ENCODE assay signal across 8 cellular contexts in genomic region chr1:6603851-6604558, GRCh38. TPM values are rescaled to one million over a fixed set of nuclear protein-coding genes. Genes with fewer than 3 reads are reported as not detected.
DNase-seq lines count a peak whose midpoint lies in the region; ATAC-seq, FAIRE-seq and TF ChIP-seq lines count a peak whose summit lies in the region.

No MANE protein-coding gene starts in this region.

- TF ChIP-seq CTCF in GM12875 (IDR thresholded peaks at IDR 0.05; ENCODE audit: borderline replicate concordance, insufficient read depth, low read depth, low read length): no peak
- no peak for TF ChIP-seq CTCF in epithelial cell of proximal tubule (conservative IDR thresholded peaks at IDR 0.05; ENCODE audit: low read depth, low read length)
- TF ChIP-seq CTCF in upper lobe of right lung (IDR thresholded peaks at IDR 0.05): no peak

- H3K27ac ChIP-seq in upper lobe of right lung: peak overlapping the region; percentile 99

- H3K4me3 ChIP-seq in GM12875 (ENCODE audit: low read depth, low read length) (peak overlapping the region; percentile 93), epithelial cell of proximal tubule (ENCODE audit: low read depth, low read length) (peak overlapping the region; percentile 76), upper lobe of right lung (peak overlapping the region; percentile 81)

- H3K36me3 ChIP-seq in upper lobe of right lung: no peaks in the 10 kb centered on the region

- no peaks in the 10 kb centered on the region for H3K9me3 Mint-ChIP-seq in T-helper 2 cell treated with Interferon-gamma antibody and Interleukin-4, amounts not matched to agents 5 μg/mL and 100 μg/mL, for 36 hours

- no peak for TF ChIP-seq POLR2A in GM12891 (IDR thresholded peaks at IDR 0.05; ENCODE audit: low read depth, low read length)

- peak overlapping the region; percentile 94 for H3K27ac Mint-ChIP-seq in T-helper 2 cell treated with Interferon-gamma antibody and Interleukin-4, amounts not matched to agents 5 μg/mL and 100 μg/mL, for 36 hours

- H3K36me3 Mint-ChIP-seq in T-helper 2 cell treated with Interferon-gamma antibody and Interleukin-4, amounts not matched to agents 5 μg/mL and 100 μg/mL, for 36 hours (ENCODE audit: low read depth): peaks cover 10% of the 10 kb centered on the region

- no peaks in the 10 kb centered on the region for H3K27me3 ChIP-seq in upper lobe of right lung

- peak overlapping the region; percentile 72 for H3K4me3 Mint-ChIP-seq in T-helper 2 cell treated with Interferon-gamma antibody and Interleukin-4, amounts not matched to agents 5 μg/mL and 100 μg/mL, for 36 hours

- intact Hi-C loops in upper lobe of right lung (cut with DNase I): no loop called here

- no peak for DNase-seq in T-helper 2 cell treated with Interferon-gamma antibody and Interleukin-4, amounts not matched to agents 5 μg/mL and 100 μg/mL, for 36 hours (ENCODE audit: low spot score)
- no peak for DNase-seq in epithelial cell of proximal tubule (ENCODE audit: low read depth)
- DNase-seq in mucosa of gallbladder (ENCODE audit: low spot score): peak; percentile 78
- peak; percentile 81 for DNase-seq in upper lobe of right lung
- no peak for DNase-seq in GM12891 (ENCODE audit: insufficient read length, low spot score)
- no peak for DNase-seq in effector CD4-positive, alpha-beta T cell
- no peak for DNase-seq in NCI-H226

- ATAC-seq in upper lobe of right lung: peak; percentile 3

- no peaks in the 10 kb centered on the region for H3K9me3 ChIP-seq in upper lobe of right lung

- no peak for FAIRE-seq in GM12891 (lab: Jason Lieb, UNC)

- H3K27me3 Mint-ChIP-seq in T-helper 2 cell treated with Interferon-gamma antibody and Interleukin-4, amounts not matched to agents 5 μg/mL and 100 μg/mL, for 36 hours (ENCODE audit: low read depth): peaks cover 6% of the 10 kb centered on the region

- peaks cover 32% of the 10 kb centered on the region for H3K4me1 ChIP-seq in upper lobe of right lung

- peaks cover 21% of the 10 kb centered on the region for H3K4me1 Mint-ChIP-seq in T-helper 2 cell treated with Interferon-gamma antibody and Interleukin-4, amounts not matched to agents 5 μg/mL and 100 μg/mL, for 36 hours (ENCODE audit: low read depth)

TF ChIP-seq in GM12891, 5 proteins besides CTCF, POLR2A, EP300 and RAD21:
- TF ChIP-seq POU2F2 (IDR thresholded peaks at IDR 0.05; ENCODE audit: low read depth, low read length): no peak
- no peak for TF ChIP-seq POLR2AphosphoS5 (IDR thresholded peaks at IDR 0.05; ENCODE audit: low read depth, low read length)
- TF ChIP-seq PAX5 (IDR thresholded peaks at IDR 0.05; ENCODE audit: insufficient read depth, low read length, severe bottlenecking): no peak
- TF ChIP-seq TAF1 (IDR thresholded peaks at IDR 0.05; ENCODE audit: low read depth, low read length): no peak
- no peak for TF ChIP-seq SPI1 (IDR thresholded peaks at IDR 0.05; ENCODE audit: low read depth, low read length)

RNA-seq across cellular contexts. Expression of gene KLHL21, which starts 1.3 kb away (rescaled TPM):
- total RNA-seq in epithelial cell of proximal tubule (28.1 and 40.1 TPM in 2 replicates), mucosa of gallbladder (42.4 TPM), upper lobe of right lung (21.8 TPM)
- polyA plus RNA-seq in GM12891 (2012; ENCODE audit: low read depth, missing spikeins): 6.0 TPM

RNA-seq across cellular contexts. Expression of gene PHF13, which starts 9.5 kb away (rescaled TPM):
- total RNA-seq in epithelial cell of proximal tubule (5.5 and 7.2 TPM in 2 replicates), mucosa of gallbladder (15.1 TPM), upper lobe of right lung (10.8 TPM)
- polyA plus RNA-seq in GM12891 (2012; ENCODE audit: low read depth, missing spikeins): 11.0 TPM

RNA-seq across cellular contexts. Expression of gene THAP3, which starts 20.7 kb away (rescaled TPM):
- total RNA-seq in epithelial cell of proximal tubule (15.8 and 24.0 TPM in 2 replicates), mucosa of gallbladder (25.2 TPM), upper lobe of right lung (15.3 TPM)
- 13.1 TPM for polyA plus RNA-seq in GM12891 (2012; ENCODE audit: low read depth, missing spikeins)

RNA-seq across cellular contexts. Expression of gene ZBTB48, which starts 24.2 kb away (rescaled TPM):
- total RNA-seq in epithelial cell of proximal tubule (5.7 and 14.2 TPM in 2 replicates), mucosa of gallbladder (55.1 TPM), upper lobe of right lung (31.5 TPM)
- 14.1 TPM for polyA plus RNA-seq in GM12891 (2012; ENCODE audit: low read depth, missing spikeins)

RNA-seq across cellular contexts. Expression of gene TAS1R1, which starts 48.9 kb away (rescaled TPM):
- total RNA-seq in epithelial cell of proximal tubule (not detected in 2 replicates), mucosa of gallbladder (0.49 TPM), upper lobe of right lung (not detected)
- 0.21 TPM for polyA plus RNA-seq in GM12891 (2012; ENCODE audit: low read depth, missing spikeins)

Comparison
In these comparisons a context has a peak if more than half of its experiments do, and no peak if none do; other contexts are left out.
1. DNase-seq: peak in mucosa of gallbladder (single experiment) and upper lobe of right lung (single experiment); none in T-helper 2 cell treated with Interferon-gamma antibody and Interleukin-4, amounts not matched to agents 5 μg/mL and 100 μg/mL, for 36 hours (single experiment), epithelial cell of proximal tubule (single experiment), GM12891 (single experiment), effector CD4-positive, alpha-beta T cell (single experiment) and NCI-H226 (single experiment).
2. Peak in every context shown above with its lines, with median percentiles within 50 percentile points of each other: H3K4me3 ChIP-seq.